In the genomic region with DNA sequence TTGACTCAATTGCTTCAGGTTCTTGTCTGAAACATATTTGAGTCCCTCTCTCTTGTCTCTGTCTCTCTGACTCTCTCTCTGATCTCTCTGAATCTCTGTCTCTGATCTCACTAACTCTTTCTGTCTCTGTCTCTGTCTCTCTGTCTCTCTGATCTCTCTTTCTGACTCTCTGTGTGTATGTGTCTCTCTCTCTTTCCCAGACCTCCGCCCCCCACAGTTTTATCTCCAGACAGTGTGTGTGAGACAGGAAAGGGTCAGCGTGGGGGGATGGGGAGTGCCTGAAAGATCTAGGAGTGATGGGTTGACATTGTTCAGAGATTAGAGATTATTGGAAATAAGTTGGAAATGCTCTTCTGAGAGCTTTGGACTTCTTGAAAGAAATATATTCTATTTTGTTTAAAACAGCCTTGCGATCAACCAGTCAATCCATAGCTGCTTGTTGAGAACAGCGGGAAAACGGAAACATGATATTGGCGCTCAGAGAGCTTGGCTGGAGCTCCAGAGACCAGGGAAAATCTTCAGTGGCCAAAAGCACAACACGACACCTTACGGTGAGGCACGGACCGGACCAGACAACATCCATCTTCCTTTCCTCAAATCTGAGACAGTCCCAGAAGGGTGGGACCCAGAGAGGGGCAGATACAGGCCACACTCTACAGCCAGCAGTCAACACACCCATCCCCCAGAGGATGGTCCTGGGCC, we compare ENCODE assay signal across 16 cellular contexts. TPM values are rescaled to one million over a fixed set of nuclear protein-coding genes. Genes with fewer than 3 reads are reported as not detected.
DNase-seq lines count a peak whose midpoint lies in the region; ATAC-seq, FAIRE-seq and TF ChIP-seq lines count a peak whose summit lies in the region.
"Had no signal": no experiment of that assay in that cellular context is flagged by ENCODE, and none has a peak within 500 bp of the region (broad histone marks: within the 10 kb centered on the region; RNA-seq: fewer than 3 reads in every experiment).

No MANE protein-coding gene starts in this region.

- no peak for FAIRE-seq in A549 (lab: Jason Lieb, UNC)
- FAIRE-seq: urothelium cell line had no signal

- H3K27ac ChIP-seq in A549, result peak overlapping the region; percentile 56 to 78
- H3K27ac ChIP-seq in epithelial cell of prostate, result peak overlapping the region; percentile 59

- no peak overlapping the region for H3K4me3 ChIP-seq in A549

- TF ChIP-seq CTCF in A549 (IDR thresholded peaks at IDR 0.05), result no peak
- no peak for TF ChIP-seq CTCF in nephron (IDR thresholded peaks at IDR 0.05; ENCODE audit: unreplicated experiment in 3 of 3)

- peak overlapping the region; percentile 1 to 12 (median 6) for H3K4me3 Mint-ChIP-seq in nephron
- no peak overlapping the region for H3K4me3 Mint-ChIP-seq in naive thymus-derived CD8-positive, alpha-beta T cell
- H3K4me3 Mint-ChIP-seq: activated CD8-positive, alpha-beta T cell treated with anti-CD3 and anti-CD28 coated beads, Interleukin-2, amount 10 ng/mL, durations not matched to agents 7 days and 5 days had no signal

- H3K9me3 Mint-ChIP-seq in nephron, result no peaks in the 10 kb centered on the region
- H3K9me3 Mint-ChIP-seq in naive thymus-derived CD8-positive, alpha-beta T cell, result no peaks in the 10 kb centered on the region

- POLR2A ChIA-PET in A549 (lab: Yijun Ruan, JAX), result no interaction called here
- POLR2A ChIA-PET in naive thymus-derived CD8-positive, alpha-beta T cell (lab: Charles Lee), result no interaction called here

- H3K36me3 Mint-ChIP-seq in nephron (ENCODE audit: low read depth), result no peaks in the 10 kb centered on the region
- H3K36me3 Mint-ChIP-seq in naive thymus-derived CD8-positive, alpha-beta T cell, result no peaks in the 10 kb centered on the region

- H3K27me3 Mint-ChIP-seq in nephron (ENCODE audit: low read depth), result peaks cover 4% of the 10 kb centered on the region
- H3K27me3 Mint-ChIP-seq in naive thymus-derived CD8-positive, alpha-beta T cell, result peaks cover 0 to 3% (median 0%) of the 10 kb centered on the region in 5 donors

- WGBS in A549 (ENCODE audit: missing lambda C conversion rate), result 89% methylated on average over 10 of the region's 10 CpGs

- peaks cover 54% of the 10 kb centered on the region for H3K4me1 Mint-ChIP-seq in nephron
- H3K4me1 Mint-ChIP-seq in naive thymus-derived CD8-positive, alpha-beta T cell, result peaks cover 13 to 17% (median 15%) of the 10 kb centered on the region in 4 donors

- no peak for TF ChIP-seq RAD21 in A549 (conservative IDR thresholded peaks at IDR 0.05 in 1 of 2, IDR thresholded peaks at IDR 0.05 in 1 of 2)

- H3K4me1 ChIP-seq in A549, result peaks cover 23% of the 10 kb centered on the region

- CTCF ChIA-PET in A549 (lab: Yijun Ruan, JAX), result interaction anchor here (0.6 to 3.6 kb wide), 4 partner anchors 11 to 634 kb away, joined by 3 to 17 read pairs (median 4); no protein-coding TSS in a partner anchor

- no peak for TF ChIP-seq EP300 in A549 (IDR thresholded peaks at IDR 0.05)

- H3K4me2 ChIP-seq in A549, result peak overlapping the region; percentile 54

- no peaks in the 10 kb centered on the region for H3K9me3 ChIP-seq in A549

- ATAC-seq in A549 (no peak), GM21447 (IDR thresholded peaks at IDR 0.05; ENCODE audit: unreplicated experiment) (no peak), HG03135 (IDR thresholded peaks at IDR 0.05; ENCODE audit: unreplicated experiment) (no peak)
- no peak for ATAC-seq in naive thymus-derived CD8-positive, alpha-beta T cell
- ATAC-seq: activated CD8-positive, alpha-beta T cell treated with anti-CD3 and anti-CD28 coated beads, Interleukin-2, amount 10 ng/mL, durations not matched to agents 7 days and 5 days; Panc1 had no signal

- DNase-seq in A549 (ENCODE audit: low read depth in 1 of 2, low spot score in 1 of 2) (no peak), NCI-H69 (lab: John Stamatoyannopoulos, UW) (peak; percentile 8), epithelial cell of prostate (ENCODE audit: low read depth, low spot score) (no peak)
- DNase-seq in naive thymus-derived CD8-positive, alpha-beta T cell, result no peak
- no peak for DNase-seq in stimulated activated CD4-positive, alpha-beta T cell treated with anti-CD3 and anti-CD28 coated beads, Interleukin-4, amount 100 ng/mL, for 1 hour
- DNase-seq: activated CD8-positive, alpha-beta T cell treated with anti-CD3 and anti-CD28 coated beads, Interleukin-2, amount 10 ng/mL, durations not matched to agents 7 days and 5 days; activated naive CD4-positive, alpha-beta T cell treated with Interleukin-2 at 50 U/mL for 16 hours; NCI-H1048 had no signal

- no peak for TF ChIP-seq POLR2A in A549 (IDR thresholded peaks at IDR 0.05; ENCODE audit: low read length)

- H3K27ac Mint-ChIP-seq in nephron, result peak overlapping the region; percentile 38 to 91 (median 76)
- peak overlapping the region in 1 of 10 donors; percentile 4 for H3K27ac Mint-ChIP-seq in naive thymus-derived CD8-positive, alpha-beta T cell
- H3K27ac Mint-ChIP-seq: activated CD8-positive, alpha-beta T cell treated with anti-CD3 and anti-CD28 coated beads, Interleukin-2, amount 10 ng/mL, durations not matched to agents 7 days and 5 days had no signal

TF ChIP-seq in A549, 52 proteins besides CTCF, POLR2A, EP300 and RAD21:
- TF ChIP-seq ESRRA (IDR thresholded peaks at IDR 0.05; ENCODE audit: borderline replicate concordance, low read length) (no peak), HEYL (CRISPR knock-in tag; IDR thresholded peaks at IDR 0.05) (no peak), MYC (IDR thresholded peaks at IDR 0.05; ENCODE audit: borderline replicate concordance, low read length) (no peak), JUN (IDR thresholded peaks at IDR 0.05) (no peak), HOXB13 (CRISPR knock-in tag; IDR thresholded peaks at IDR 0.05; ENCODE audit: low read depth) (no peak), CEBPB (IDR thresholded peaks at IDR 0.05) (no peak), MAFK (IDR thresholded peaks at IDR 0.05; ENCODE audit: partially characterized antibody) (no peak)
TF ChIP-seq in A549: peak in this region for 0.

RNA-seq across cellular contexts. Expression of a gene that starts 35.5 kb away (rescaled TPM):
- polyA plus RNA-seq in A549 (2011; rRNA removed) (not detected in 2 replicates), A549 (2017; fragmentation: RNase III; extraction: RNeasy Plus Mini Kit Qiagen cat#74134 plus additional on column Dnase treatment) (not detected in 3 replicates)
- 0.01 TPM in 1 of 2 replicates, not detected in the other for polyA plus RNA-seq in A549 (2012; cell fraction: cytosol; rRNA removed)
- polyA plus RNA-seq in A549 (2012; cell fraction: nucleus; rRNA removed), result not detected in 2 replicates
- polyA minus RNA-seq in A549 (2011; rRNA and poly(A)+ RNA removed), result not detected in 2 replicates
- total RNA-seq in naive thymus-derived CD8-positive, alpha-beta T cell, result not detected
- not detected for polyA plus RNA-seq in naive thymus-derived CD8-positive, alpha-beta T cell
- total RNA-seq: activated CD8-positive, alpha-beta T cell treated with anti-CD3 and anti-CD28 coated beads, Interleukin-2, amount 10 ng/mL, durations not matched to agents 7 days and 5 days; mononuclear cell; pulmonary artery endothelial cell; T-helper 2 cell treated with Interferon-gamma antibody and Interleukin-4, amounts not matched to agents 100 ng/mL and 5 ng/mL, for 36 hours had no signal

Comparison
In these comparisons a context has a peak if more than half of its experiments do, and no peak if none do; other contexts are left out.
1. H3K4me3 Mint-ChIP-seq: peak in nephron (3 of 3); none in naive thymus-derived CD8-positive, alpha-beta T cell (0 of 10).